22 cellular contexts compared by ENCODE assay signal in the genomic region with DNA sequence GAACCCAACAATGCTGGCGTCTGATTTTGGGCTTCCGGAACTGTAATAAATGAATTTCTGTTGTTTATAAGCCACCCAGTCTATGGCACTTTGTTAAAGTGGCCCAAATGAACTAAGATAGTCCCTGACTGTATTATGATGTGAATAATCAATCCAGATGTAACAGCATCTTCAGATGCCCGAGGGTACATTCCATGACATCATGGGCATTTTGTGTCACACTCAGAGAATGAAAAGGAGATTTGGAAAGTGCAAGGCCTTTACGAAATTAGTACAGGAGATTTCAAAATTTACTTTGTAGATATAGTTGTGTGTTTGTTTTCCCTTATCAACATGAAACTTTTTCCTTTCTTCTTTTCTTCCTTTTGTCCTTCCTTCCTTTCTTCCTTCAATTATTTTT. TPM values are rescaled to one million over a fixed set of nuclear protein-coding genes. Genes with fewer than 3 reads are reported as not detected.
DNase-seq lines count a peak whose midpoint lies in the region; ATAC-seq and TF ChIP-seq lines count a peak whose summit lies in the region.
"Had no signal": no experiment of that assay in that cellular context is flagged by ENCODE, and none has a peak within 500 bp of the region (broad histone marks: within the 10 kb centered on the region; RNA-seq: fewer than 3 reads in every experiment).

No MANE protein-coding gene starts in this region.

- ATAC-seq in T-helper 17 cell (no peak), GM19035 (IDR thresholded peaks at IDR 0.05; ENCODE audit: unreplicated experiment) (no peak), right lobe of liver (no peak)

- intact Hi-C loops in right lobe of liver (cut with DNase I) = no loop called here

- TF ChIP-seq CTCF in osteoblast (IDR thresholded peaks at IDR 0.05; ENCODE audit: extremely low read depth, low read depth, low read length) (no peak), right lobe of liver (IDR thresholded peaks at IDR 0.05) (no peak)

- H3K9me3 Mint-ChIP-seq in activated naive CD8-positive, alpha-beta T cell (ENCODE audit: low read depth) = no peaks in the 10 kb centered on the region
- peaks cover 3% of the 10 kb centered on the region for H3K9me3 Mint-ChIP-seq in activated naive CD8-positive, alpha-beta T cell treated with anti-CD3 and anti-CD28 coated beads for 36 hours

- H3K4me2 ChIP-seq in osteoblast (ENCODE audit: insufficient read depth, low read length) = no peak overlapping the region
- H3K4me2 ChIP-seq: PC-9 had no signal

- H3K27me3 ChIP-seq in osteoblast (ENCODE audit: insufficient read depth, low read length) (no peaks in the 10 kb centered on the region), right lobe of liver (no peaks in the 10 kb centered on the region)

- DNase-seq in activated naive CD8-positive, alpha-beta T cell treated with anti-CD3 and anti-CD28 coated beads for 36 hours = no peak
- DNase-seq in EL = peak; percentile 39
- no peak for DNase-seq in T-helper 17 cell
- peak; percentile 74 for DNase-seq in fibroblast of gingiva (ENCODE audit: low read depth)
- no peak for DNase-seq in osteoblast (ENCODE audit: insufficient read length, low spot score, missing footprints)
- DNase-seq in right lobe of liver = no peak
- DNase-seq: ACHN, AML-193, COR-L47, DMS153, HCEC 1CT, IMR-90, Karpas-422, NCI-H1105, NCI-H1694 treated with DMSO at 0.1 percent for 48 hours, NCI-H2107, NCI-H2227 treated with DMSO at 0.1 percent for 48 hours, NCI-H524, PC-9 had no signal

- H4K20me1 ChIP-seq in osteoblast (ENCODE audit: insufficient read depth, low read length) = no peaks in the 10 kb centered on the region

- H3K27ac ChIP-seq in osteoblast (ENCODE audit: low read depth, low read length) (no peak overlapping the region), right lobe of liver (no peak overlapping the region)
- H3K27ac ChIP-seq: PC-9 had no signal

- no peak overlapping the region for H3K4me3 ChIP-seq in osteoblast (ENCODE audit: insufficient read depth, low read length)
- no peak overlapping the region for H3K4me3 ChIP-seq in right lobe of liver
- H3K4me3 ChIP-seq: PC-9 had no signal

- peaks cover 14% of the 10 kb centered on the region for H3K4me1 Mint-ChIP-seq in activated naive CD8-positive, alpha-beta T cell (ENCODE audit: low read depth)
- H3K4me1 Mint-ChIP-seq in activated naive CD8-positive, alpha-beta T cell treated with anti-CD3 and anti-CD28 coated beads for 36 hours = peaks cover 19% of the 10 kb centered on the region
- H3K4me1 Mint-ChIP-seq in T-helper 17 cell = peaks cover 3% of the 10 kb centered on the region

- peak overlapping the region; percentile 67 for H3K27ac Mint-ChIP-seq in activated naive CD8-positive, alpha-beta T cell
- H3K27ac Mint-ChIP-seq in activated naive CD8-positive, alpha-beta T cell treated with anti-CD3 and anti-CD28 coated beads for 36 hours = no peak overlapping the region
- peak overlapping the region; percentile 49 for H3K27ac Mint-ChIP-seq in T-helper 17 cell
- H3K27ac Mint-ChIP-seq: CD14-positive monocyte had no signal

- no peaks in the 10 kb centered on the region for H3K4me1 ChIP-seq in osteoblast (ENCODE audit: insufficient read depth, low read length)
- no peaks in the 10 kb centered on the region for H3K4me1 ChIP-seq in right lobe of liver

- no peak for TF ChIP-seq POLR2A in right lobe of liver (IDR thresholded peaks at IDR 0.05)

- WGBS in right lobe of liver (ENCODE audit: insufficient coverage, low coverage, low lambda C conversion rate, missing lambda C conversion rate) = 39% methylated on average over 4 of the region's 4 CpGs

- H3K79me2 ChIP-seq in osteoblast (ENCODE audit: insufficient read depth, low read length) = no peaks in the 10 kb centered on the region

- no peaks in the 10 kb centered on the region for H3K27me3 Mint-ChIP-seq in activated naive CD8-positive, alpha-beta T cell
- H3K27me3 Mint-ChIP-seq in activated naive CD8-positive, alpha-beta T cell treated with anti-CD3 and anti-CD28 coated beads for 36 hours = no peaks in the 10 kb centered on the region
- no peaks in the 10 kb centered on the region for H3K27me3 Mint-ChIP-seq in T-helper 17 cell

- no peaks in the 10 kb centered on the region for H3K9me3 ChIP-seq in T-helper 17 cell (ENCODE audit: control insufficient read depth, low read length, poor library complexity, severe bottlenecking)
- H3K9me3 ChIP-seq in osteoblast (ENCODE audit: low read depth, low read length) = no peaks in the 10 kb centered on the region
- no peaks in the 10 kb centered on the region for H3K9me3 ChIP-seq in right lobe of liver

- no peak overlapping the region for H2AFZ ChIP-seq in osteoblast (ENCODE audit: low read length)
- H2AFZ ChIP-seq: PC-9 had no signal

- H3K4me3 Mint-ChIP-seq in activated naive CD8-positive, alpha-beta T cell = no peak overlapping the region
- H3K4me3 Mint-ChIP-seq in activated naive CD8-positive, alpha-beta T cell treated with anti-CD3 and anti-CD28 coated beads for 36 hours = no peak overlapping the region
- no peak overlapping the region for H3K4me3 Mint-ChIP-seq in T-helper 17 cell
- H3K4me3 Mint-ChIP-seq: CD14-positive monocyte had no signal

- H3K36me3 ChIP-seq in osteoblast (ENCODE audit: insufficient read depth, low read length) (no peaks in the 10 kb centered on the region), right lobe of liver (no peaks in the 10 kb centered on the region)

- H3K36me3 Mint-ChIP-seq in activated naive CD8-positive, alpha-beta T cell = peaks cover 20% of the 10 kb centered on the region
- H3K36me3 Mint-ChIP-seq in activated naive CD8-positive, alpha-beta T cell treated with anti-CD3 and anti-CD28 coated beads for 36 hours = peaks cover 23% of the 10 kb centered on the region
- peaks cover 4% of the 10 kb centered on the region for H3K36me3 Mint-ChIP-seq in T-helper 17 cell (ENCODE audit: low read depth)
- H3K36me3 Mint-ChIP-seq: CD14-positive monocyte had no signal

RNA-seq across cellular contexts. Expression of gene AMIGO2, which starts 54.2 kb away (rescaled TPM):
- 10 to 100 TPM; 19.0 to 20.6 TPM for total RNA-seq in activated naive CD8-positive, alpha-beta T cell treated with anti-CD3 and anti-CD28 coated beads for 36 hours
- 1 to 10 TPM; 8.0 to 9.1 TPM for total RNA-seq in T-helper 17 cell
- total RNA-seq in osteoblast = 5.6 and 8.0 TPM in 2 replicates
- 1 to 10 TPM in 5 of 6 experiments, under 1 TPM in 1; 0.88 to 4.3 (median 1.9) TPM for total RNA-seq in right lobe of liver

RNA-seq across cellular contexts. Expression of gene PCED1B, which starts 54.6 kb away (rescaled TPM):
- 100 to 1,000 TPM; 117 TPM for total RNA-seq in activated naive CD8-positive, alpha-beta T cell treated with anti-CD3 and anti-CD28 coated beads for 36 hours
- total RNA-seq in T-helper 17 cell (10 to 100 TPM; 48.6 to 54.2 TPM), osteoblast (0.29 and 0.36 TPM in 2 replicates), right lobe of liver (1 to 10 TPM in 3 of 6 experiments, under 1 TPM in 3; 0.62 to 3.0 (median 1.1) TPM)

Comparison
In these comparisons a context has a peak if more than half of its experiments do, and no peak if none do; other contexts are left out.
1. DNase-seq: peak in EL (single experiment) and fibroblast of gingiva (single experiment); none in activated naive CD8-positive, alpha-beta T cell treated with anti-CD3 and anti-CD28 coated beads for 36 hours (single experiment), T-helper 17 cell (0 of 3), osteoblast (single experiment) and right lobe of liver (0 of 3).
2. RNA of gene PCED1B, which starts 54.6 kb away (total RNA-seq): 117 TPM in activated naive CD8-positive, alpha-beta T cell treated with anti-CD3 and anti-CD28 coated beads for 36 hours and 48.6 to 54.2 TPM in T-helper 17 cell; 0.62 to 3.0 TPM in right lobe of liver and 0.29 to 0.36 TPM in osteoblast; every median in the first group is over 10 times any median in the second.